Comparison of ENCODE assay signal across 21 cellular contexts in genomic region chr21:26684866-26685265, GRCh38.
"Had no signal": no experiment of that assay in that cellular context is flagged by ENCODE, and none has a peak within 500 bp of the region (broad histone marks: within the 10 kb centered on the region; RNA-seq: fewer than 3 reads in every experiment).

No MANE protein-coding gene starts in this region.

- H3K9me3 ChIP-seq: colonic mucosa, pancreas had no signal

- H3K27ac ChIP-seq: colonic mucosa, esophagus muscularis mucosa, gastroesophageal sphincter, left ventricle myocardium inferior, lower lobe of right lung, pancreas, stomach, thoracic aorta, transverse colon had no signal

- DNase-seq: colonic mucosa; effector CD4-positive, alpha-beta T cell; endodermal cell; glutamatergic neuron; islet precursor cell; left ventricle myocardium inferior; lower lobe of right lung; natural killer cell; nucleus accumbens; pancreas; right cardiac atrium; small intestine; stimulated activated CD4-positive, alpha-beta T cell treated with anti-CD3 and anti-CD28 coated beads, Interleukin-12 subunit alpha, Interleukin-12 subunit beta, amount 100 ng/mL, for 4 hours; stimulated activated naive CD4-positive, alpha-beta T cell; stomach; substantia nigra; transverse colon had no signal

- H3K4me1 ChIP-seq: colonic mucosa, esophagus muscularis mucosa, gastroesophageal sphincter, left ventricle myocardium inferior, lower lobe of right lung, pancreas, stomach, transverse colon had no signal

- H3K27me3 ChIP-seq: colonic mucosa, gastroesophageal sphincter, pancreas, stomach, transverse colon had no signal

- H3K36me3 ChIP-seq: colonic mucosa, esophagus muscularis mucosa, gastroesophageal sphincter, left ventricle myocardium inferior, lower lobe of right lung, pancreas, stomach, thoracic aorta, transverse colon had no signal

- FAIRE-seq: endothelial cell of umbilical vein, pancreas, small intestine had no signal

- ATAC-seq: gastroesophageal sphincter, lower lobe of right lung, natural killer cell, pancreas, right cardiac atrium had no signal

- H3K4me3 ChIP-seq: colonic mucosa, esophagus muscularis mucosa, gastroesophageal sphincter, left ventricle myocardium inferior, lower lobe of right lung, pancreas, stomach, thoracic aorta, transverse colon had no signal
